Comparison of ENCODE assay signal across 8 cellular contexts in the genomic region with DNA sequence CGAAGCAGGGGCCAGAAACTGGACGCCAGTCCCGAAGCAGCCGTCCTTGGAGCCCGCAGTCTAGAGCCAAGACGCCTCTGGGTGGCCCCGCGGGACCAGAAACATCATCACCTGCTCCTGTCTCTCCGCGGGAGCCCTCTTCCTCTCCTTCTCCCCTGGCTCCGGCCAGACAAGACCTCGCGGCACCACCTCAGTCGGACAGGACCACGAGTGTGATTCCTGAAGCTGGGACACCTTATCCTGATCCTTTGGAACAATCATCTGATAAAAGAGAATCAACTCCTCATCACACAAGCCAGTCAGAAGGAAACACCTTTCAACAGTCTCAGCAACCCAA. TPM values are rescaled to one million over a fixed set of nuclear protein-coding genes. Genes with fewer than 3 reads are reported as not detected.
DNase-seq lines count a peak whose midpoint lies in the region; ATAC-seq and TF ChIP-seq lines count a peak whose summit lies in the region.

No MANE protein-coding gene starts in this region.

- peak; percentile 14 for DNase-seq in ACHN
- DNase-seq in Jurkat, Clone E6-1 (ENCODE audit: low read depth, low spot score) = no peak
- DNase-seq in hepatocyte (ENCODE audit: low spot score) = peak; percentile 36
- no peak for DNase-seq in gastrocnemius medialis
- DNase-seq in pons (ENCODE audit: low spot score) = no peak
- no peak for DNase-seq in A172 (ENCODE audit: low spot score)

- H3K9me2 ChIP-seq in hepatocyte (replicated peaks; ENCODE audit: insufficient read depth) = no peaks in the 10 kb centered on the region

- H3K36me3 Mint-ChIP-seq in activated naive CD4-positive, alpha-beta T cell treated with anti-CD3 and anti-CD28 coated beads, Interleukin-2, amount 50 U/mL, for 24 hours = no peaks in the 10 kb centered on the region

- no peaks in the 10 kb centered on the region for H3K9me3 Mint-ChIP-seq in activated naive CD4-positive, alpha-beta T cell treated with anti-CD3 and anti-CD28 coated beads, Interleukin-2, amount 50 U/mL, for 24 hours

- H3K4me1 ChIP-seq in hepatocyte (ENCODE audit: insufficient read depth) (no peaks in the 10 kb centered on the region), gastrocnemius medialis (peaks cover 0 to 8% of the 10 kb centered on the region in 2 donors)

- TF ChIP-seq CTCF in hepatocyte (IDR thresholded peaks at IDR 0.05; ENCODE audit: poor library complexity) (no peak), gastrocnemius medialis (IDR thresholded peaks at IDR 0.05 in 4 of 5, conservative IDR thresholded peaks at IDR 0.05 in 1 of 5) (no peak)

- H3K27ac Mint-ChIP-seq in activated naive CD4-positive, alpha-beta T cell treated with anti-CD3 and anti-CD28 coated beads, Interleukin-2, amount 50 U/mL, for 24 hours = no peak overlapping the region

- H3K27me3 Mint-ChIP-seq in activated naive CD4-positive, alpha-beta T cell treated with anti-CD3 and anti-CD28 coated beads, Interleukin-2, amount 50 U/mL, for 24 hours = peaks cover 2% of the 10 kb centered on the region

- no peak for TF ChIP-seq POLR2A in gastrocnemius medialis (IDR thresholded peaks at IDR 0.05)

- H4K20me1 ChIP-seq in hepatocyte (ENCODE audit: insufficient read depth, poor library complexity, severe bottlenecking) = no peaks in the 10 kb centered on the region

- H3K9me3 ChIP-seq in hepatocyte (ENCODE audit: low read depth) (no peaks in the 10 kb centered on the region), gastrocnemius medialis (no peaks in the 10 kb centered on the region)

- in situ Hi-C loops in ACHN (cut with HindIII; ENCODE audit: low pct_ligation_motif_present, low pct_unique_long_range_greater_than_20kb, low sequenced_read_pairs) = no loop called here
- in situ Hi-C loops in gastrocnemius medialis (cut with MboI; ENCODE audit: low sequenced_read_pairs in 4 of 4) = no loop called here

- peak overlapping the region; percentile 27 for H2AFZ ChIP-seq in hepatocyte

- intact Hi-C loops in gastrocnemius medialis (cut with DNase I; ENCODE audit: low total_unique reads) = no loop called here

- H3K36me3 ChIP-seq in hepatocyte (replicated peaks; ENCODE audit: insufficient read depth, low read depth) = no peaks in the 10 kb centered on the region
- H3K36me3 ChIP-seq in gastrocnemius medialis = no peaks in the 10 kb centered on the region

- H3K4me3 Mint-ChIP-seq in activated naive CD4-positive, alpha-beta T cell treated with anti-CD3 and anti-CD28 coated beads, Interleukin-2, amount 50 U/mL, for 24 hours = peak overlapping the region; percentile 90

- H3K79me2 ChIP-seq in hepatocyte = no peaks in the 10 kb centered on the region

- WGBS in hepatocyte (ENCODE audit: low lambda C conversion rate, missing lambda C conversion rate) = 5% methylated on average over 15 of the region's 15 CpGs

- peak; percentile 31 for ATAC-seq in GM19351 (IDR thresholded peaks at IDR 0.05; ENCODE audit: unreplicated experiment)
- ATAC-seq in gastrocnemius medialis = peak in 1 of 2 donors; percentile 47

- H3K27me3 ChIP-seq in hepatocyte = peaks cover 8% of the 10 kb centered on the region
- no peaks in the 10 kb centered on the region for H3K27me3 ChIP-seq in gastrocnemius medialis

- H3K4me2 ChIP-seq in hepatocyte = peak overlapping the region; percentile 80

- H3K27ac ChIP-seq in hepatocyte (no peak overlapping the region), gastrocnemius medialis (no peak overlapping the region)

- peaks cover 21% of the 10 kb centered on the region for H3K4me1 Mint-ChIP-seq in activated naive CD4-positive, alpha-beta T cell treated with anti-CD3 and anti-CD28 coated beads, Interleukin-2, amount 50 U/mL, for 24 hours

- peak overlapping the region; percentile 53; the same call in 1 of the 2 replicates for H3K4me3 ChIP-seq in Jurkat, Clone E6-1 (ENCODE audit: low read length)
- peak overlapping the region; percentile 22 for H3K4me3 ChIP-seq in hepatocyte
- peak overlapping the region; percentile 48 to 80 (median 61) for H3K4me3 ChIP-seq in gastrocnemius medialis

RNA-seq across cellular contexts. Expression of a gene that starts 0.4 kb away (rescaled TPM):
- not detected for polyA plus RNA-seq in Jurkat, Clone E6-1 (2012; ENCODE audit: insufficient read depth, insufficient read length)
- 0.12 and 0.83 TPM in 2 replicates for total RNA-seq in hepatocyte
- polyA plus RNA-seq in hepatocyte = 0.43 and 0.46 TPM in 2 replicates
- total RNA-seq in gastrocnemius medialis = 1 to 10 TPM in 1 of 4 donors, under 1 TPM in 2, not detected in 1; 0.16 to 2.8 (median 0.56) TPM
- not detected in 2 replicates for total RNA-seq in A172 (2014; rRNA removed; shearing (Covaris generic))

RNA-seq across cellular contexts. Expression of a gene that starts 45.4 kb away (rescaled TPM):
- polyA plus RNA-seq in Jurkat, Clone E6-1 (2012; ENCODE audit: insufficient read depth, insufficient read length) = 75.6 TPM
- total RNA-seq in hepatocyte (41.0 and 54.1 TPM in 2 replicates), gastrocnemius medialis (10 to 100 TPM; 42.1 to 63.8 (median 51.2) TPM)
- polyA plus RNA-seq in hepatocyte = 43.3 and 48.8 TPM in 2 replicates
- total RNA-seq in A172 (2014; rRNA removed; shearing (Covaris generic)) = 51.8 and 93.1 TPM in 2 replicates

RNA-seq across cellular contexts. Expression of a gene that starts 51.8 kb away (rescaled TPM):
- 16.6 TPM for polyA plus RNA-seq in Jurkat, Clone E6-1 (2012; ENCODE audit: insufficient read depth, insufficient read length)
- total RNA-seq in hepatocyte (17.0 and 20.4 TPM in 2 replicates), gastrocnemius medialis (1 to 10 TPM; 2.8 to 3.8 (median 3.3) TPM)
- polyA plus RNA-seq in hepatocyte = 6.3 and 10.1 TPM in 2 replicates
- 19.0 and 20.1 TPM in 2 replicates for total RNA-seq in A172 (2014; rRNA removed; shearing (Covaris generic))

Comparison
In these comparisons a context has a peak if more than half of its experiments do, and no peak if none do; other contexts are left out.
1. DNase-seq: peak in ACHN (single experiment) and hepatocyte (single experiment); none in Jurkat, Clone E6-1 (single experiment), gastrocnemius medialis (0 of 2), pons (single experiment) and A172 (single experiment).
2. Peak in every context shown above with its lines, with median percentiles within 50 percentile points of each other: H3K4me3 ChIP-seq.